In genomic region chr17:75540923-75541503, GRCh38 we compare ENCODE assay signal across 27 cellular contexts. TPM values are rescaled to one million over a fixed set of nuclear protein-coding genes. Genes with fewer than 3 reads are reported as not detected.
A peak's percentile ranks its signal among the peaks of the same experiment; 100 is the strongest.
DNase-seq lines count a peak whose midpoint lies in the region; ATAC-seq and TF ChIP-seq lines count a peak whose summit lies in the region.
"Had no signal": no experiment of that assay in that cellular context is flagged by ENCODE, and none has a peak within 500 bp of the region (broad histone marks: within the 10 kb centered on the region; RNA-seq: fewer than 3 reads in every experiment).

No MANE protein-coding gene starts in this region.

- H3K9me3 ChIP-seq in Panc1 (ENCODE audit: control insufficient read depth, insufficient read depth, low read depth, low read length) (no peaks in the 10 kb centered on the region), duodenal mucosa (ENCODE audit: control insufficient read depth in 1 of 2, low read length in 2 of 2) (no peaks in the 10 kb centered on the region)
- H3K9me3 ChIP-seq: gastrocnemius medialis, left ventricle myocardium inferior, tibial nerve had no signal

- H3K9me3 Mint-ChIP-seq in nephron (no peaks in the 10 kb centered on the region), type B pancreatic cell (no peaks in the 10 kb centered on the region)
- H3K9me3 Mint-ChIP-seq: CD4-positive, CD25-positive, alpha-beta regulatory T cell; naive thymus-derived CD4-positive, alpha-beta T cell had no signal

- peak overlapping the region; percentile 9; the same call in 1 of the 2 replicates for H3K27ac ChIP-seq in Panc1 (ENCODE audit: low read length)
- peak overlapping the region; percentile 37 for H3K27ac ChIP-seq in duodenal mucosa (ENCODE audit: low read depth, low read length)
- H3K27ac ChIP-seq: cardiac muscle cell, gastrocnemius medialis, left ventricle myocardium inferior had no signal

- H3K4me3 ChIP-seq in Panc1 (ENCODE audit: low read depth in 2 of 2, low read length in 2 of 2) (no peak overlapping the region), duodenal mucosa (ENCODE audit: low read depth in 1 of 2, low read length in 2 of 2) (no peak overlapping the region)
- H3K4me3 ChIP-seq: cardiac muscle cell, gastrocnemius medialis, K562, left ventricle myocardium inferior, skin epidermis, tibial nerve had no signal

- H3K36me3 ChIP-seq in Panc1 (ENCODE audit: control insufficient read depth, insufficient read depth, low read length) = no peaks in the 10 kb centered on the region
- peaks cover under 1 to 23% of the 10 kb centered on the region in 2 donors for H3K36me3 ChIP-seq in duodenal mucosa (ENCODE audit: control insufficient read depth in 1 of 2, insufficient read depth in 2 of 2, low read length in 2 of 2)
- H3K36me3 ChIP-seq: cardiac muscle cell, gastrocnemius medialis, left ventricle myocardium inferior, tibial nerve had no signal

- BruUV-seq in Panc1 (replicated peaks; lab: Mats Ljungman, UMichigan) = no TSS peak

- H3K27me3 ChIP-seq in Panc1 (ENCODE audit: control insufficient read depth, insufficient read depth, low read length) (no peaks in the 10 kb centered on the region), duodenal mucosa (ENCODE audit: control insufficient read depth in 1 of 2, insufficient read depth in 2 of 2, low read length in 2 of 2) (no peaks in the 10 kb centered on the region)
- H3K27me3 ChIP-seq: cardiac muscle cell, gastrocnemius medialis, tibial nerve had no signal

- POLR2A ChIA-PET in Panc1 (lab: Charles Lee) = no interaction called here

- no peak overlapping the region for H3K4me3 Mint-ChIP-seq in nephron
- H3K4me3 Mint-ChIP-seq in type B pancreatic cell = no peak overlapping the region
- H3K4me3 Mint-ChIP-seq: activated naive CD8-positive, alpha-beta T cell; CD4-positive, CD25-positive, alpha-beta regulatory T cell; naive thymus-derived CD4-positive, alpha-beta T cell had no signal

- no peak for TF ChIP-seq CTCF in Panc1 (IDR thresholded peaks at IDR 0.05)
- TF ChIP-seq CTCF in nephron (IDR thresholded peaks at IDR 0.05; ENCODE audit: unreplicated experiment in 3 of 3) = no peak
- no peak for TF ChIP-seq CTCF in type B pancreatic cell (conservative IDR thresholded peaks at IDR 0.05)

- intact Hi-C loops in Panc1 (cut with micrococcal nuclease; ENCODE audit: unreplicated experiment) = no loop called here

- DNase-seq in Panc1 (ENCODE audit: low read depth, low spot score) = no peak
- no peak for DNase-seq in type B pancreatic cell (ENCODE audit: extremely low spot score, unreplicated experiment)
- DNase-seq in NOMO-1 (lab: John Stamatoyannopoulos, UW; ENCODE audit: unreplicated experiment in 2 of 2) = no peak
- no peak for DNase-seq in kidney tubule cell (ENCODE audit: low spot score)
- DNase-seq: activated effector memory CD4-positive, alpha-beta T cell treated with Interleukin-2 at 50 U/mL for 16 hours; activated T-cell treated with anti-CD3 and anti-CD28 coated beads for 4 hours; anterior cingulate cortex; CD4-positive, CD25-positive, alpha-beta regulatory T cell; cortex of kidney; gastrocnemius medialis; left ventricle myocardium inferior; mesendoderm; naive thymus-derived CD4-positive, alpha-beta T cell; NCI-H2029 treated with DMSO at 0.1 percent for 48 hours; NCI-H345; stimulated activated CD4-positive, alpha-beta T cell treated with anti-CD3 and anti-CD28 coated beads, Interleukin-1b, Interleukin-23, amount 100 ng/mL, for 48 hours; stimulated activated CD8-positive, alpha-beta memory T cell treated with anti-CD3 and anti-CD28 coated beads, Interleukin-4, amount 100 ng/mL, for 48 hours; T1000 had no signal

- H3K36me3 Mint-ChIP-seq in nephron (ENCODE audit: low read depth) = no peaks in the 10 kb centered on the region
- no peaks in the 10 kb centered on the region for H3K36me3 Mint-ChIP-seq in type B pancreatic cell
- H3K36me3 Mint-ChIP-seq: activated naive CD8-positive, alpha-beta T cell had no signal

- H3K27me3 Mint-ChIP-seq in nephron (ENCODE audit: low read depth) = peaks cover 10% of the 10 kb centered on the region
- H3K27me3 Mint-ChIP-seq in type B pancreatic cell = no peaks in the 10 kb centered on the region
- H3K27me3 Mint-ChIP-seq: activated naive CD8-positive, alpha-beta T cell; CD4-positive, CD25-positive, alpha-beta regulatory T cell; naive thymus-derived CD4-positive, alpha-beta T cell had no signal

- in situ Hi-C loops in Panc1 (cut with HindIII; ENCODE audit: low pct_unique_long_range_greater_than_20kb, low sequenced_read_pairs) = no loop called here

- H3K4me1 ChIP-seq in Panc1 (ENCODE audit: control insufficient read depth, insufficient read depth, low read length) = peaks cover 27% of the 10 kb centered on the region
- peaks cover 55 to 57% of the 10 kb centered on the region in 2 donors for H3K4me1 ChIP-seq in duodenal mucosa (ENCODE audit: control insufficient read depth in 1 of 2, insufficient read depth in 2 of 2, low read length in 2 of 2)
- H3K4me1 ChIP-seq: gastrocnemius medialis, left ventricle myocardium inferior, tibial nerve had no signal

- H3K4me1 Mint-ChIP-seq in nephron (peaks cover 16% of the 10 kb centered on the region), type B pancreatic cell (ENCODE audit: unreplicated experiment) (peaks cover 12% of the 10 kb centered on the region)

- no peak for ATAC-seq in Panc1
- ATAC-seq in GM19395 (IDR thresholded peaks at IDR 0.05; ENCODE audit: unreplicated experiment) = no peak
- ATAC-seq: activated CD4-positive, CD25-positive, alpha-beta regulatory T cell treated with anti-CD3 and anti-CD28 coated beads, Interleukin-2, amount 50 U/mL, for 24 hours; gastrocnemius medialis; K562 had no signal

- no peak overlapping the region for H3K9ac ChIP-seq in duodenal mucosa (ENCODE audit: low read depth in 1 of 2, low read length in 2 of 2)

- H3K27ac Mint-ChIP-seq in nephron (peak overlapping the region in 2 of 3 experiments; percentile 76 to 95), type B pancreatic cell (peak overlapping the region; percentile 64)
- H3K27ac Mint-ChIP-seq: activated naive CD8-positive, alpha-beta T cell; naive thymus-derived CD4-positive, alpha-beta T cell had no signal

- CTCF ChIA-PET in Panc1 (lab: Charles Lee) = no interaction called here

RNA-seq across cellular contexts. Expression of gene LLGL2, which starts 15.5 kb away (rescaled TPM):
- total RNA-seq in Panc1 (2021; ENCODE audit: unreplicated experiment) (201 TPM), type B pancreatic cell (ENCODE audit: low replicate concordance) (90.6 and 226 TPM in 2 replicates)
- 233 TPM for polyA plus RNA-seq in Panc1 (2012; ENCODE audit: insufficient read length)

RNA-seq across cellular contexts. Expression of gene TSEN54, which starts 24.7 kb away (rescaled TPM):
- total RNA-seq in Panc1 (2021; ENCODE audit: unreplicated experiment) (78.7 TPM), type B pancreatic cell (ENCODE audit: low replicate concordance) (28.4 and 41.0 TPM in 2 replicates)
- 50.8 TPM for polyA plus RNA-seq in Panc1 (2012; ENCODE audit: insufficient read length)

RNA-seq across cellular contexts. Expression of gene CASKIN2, which starts 25.7 kb away (rescaled TPM):
- total RNA-seq in Panc1 (2021; ENCODE audit: unreplicated experiment) (40.0 TPM), type B pancreatic cell (ENCODE audit: low replicate concordance) (29.5 and 31.2 TPM in 2 replicates)
- polyA plus RNA-seq in Panc1 (2012; ENCODE audit: insufficient read length) = 20.3 TPM

RNA-seq across cellular contexts. Expression of gene MYO15B, which starts 46.6 kb away (rescaled TPM):
- total RNA-seq in Panc1 (2021; ENCODE audit: unreplicated experiment) = 26.5 TPM
- 26.4 TPM for polyA plus RNA-seq in Panc1 (2012; ENCODE audit: insufficient read length)
- 48.2 and 49.0 TPM in 2 replicates for total RNA-seq in type B pancreatic cell (ENCODE audit: low replicate concordance)
